ENCODE assay signal across 11 cellular contexts in genomic region chr7:55144333-55144954, GRCh38.
A peak's percentile ranks its signal among the peaks of the same experiment; 100 is the strongest.
DNase-seq lines count a peak whose midpoint lies in the region; ATAC-seq and TF ChIP-seq lines count a peak whose summit lies in the region.
"Had no signal": no experiment of that assay in that cellular context is flagged by ENCODE, and none has a peak within 500 bp of the region (broad histone marks: within the 10 kb centered on the region; RNA-seq: fewer than 3 reads in every experiment).

No MANE protein-coding gene starts in this region.

- no peak overlapping the region for H4K8ac ChIP-seq in H9 (replicated peaks; ENCODE audit: insufficient read length, low read depth, low read length)

- H3K14ac ChIP-seq in H9 (ENCODE audit: insufficient read depth, low read length), result no peak overlapping the region; the same call in 1 of the 2 replicates

- no peak overlapping the region for H3K18ac ChIP-seq in H9 (ENCODE audit: insufficient read length, low read depth, low read length)

- H3K56ac ChIP-seq in H9 (ENCODE audit: insufficient read length, low read depth, low read length), result no peak overlapping the region

- H3K79me1 ChIP-seq in H9 (ENCODE audit: insufficient read depth, low read depth, low read length, poor library complexity, severe bottlenecking), result no peaks in the 10 kb centered on the region

- H3K9me3 ChIP-seq in H9 (ENCODE audit: control insufficient read depth, low read depth, low read length), result no peaks in the 10 kb centered on the region

- H3K4me3 ChIP-seq in BJ (ENCODE audit: low read depth, low read length), result no peak overlapping the region

- H3K4me1 Mint-ChIP-seq in H9 (peaks cover 0 to 3% of the 10 kb centered on the region in 2 experiments; a peak in 2 of 4 replicates), WTC11 (peaks cover 3% of the 10 kb centered on the region; the same call in 1 of the 2 replicates)
- peaks cover 3% of the 10 kb centered on the region for H3K4me1 Mint-ChIP-seq in activated T-cell treated with anti-CD3 and anti-CD28 coated beads, Interleukin-2, amount 50 U/mL, for 24 hours (ENCODE audit: low read depth)

- DNase-seq in BJ (ENCODE audit: low read depth) (no peak), H9 (peak; percentile 76), WTC11 (ENCODE audit: low spot score) (peak; percentile 69), kidney tubule cell (ENCODE audit: low spot score) (peak; percentile 41), substantia nigra (lab: John Stamatoyannopoulos, UW) (no peak), hypothalamus (lab: John Stamatoyannopoulos, UW) (no peak)
- no peak for DNase-seq in activated T-cell treated with anti-CD3 and anti-CD28 coated beads, Interleukin-2, amount 50 U/mL, for 24 hours
- DNase-seq: activated CD4-positive, alpha-beta T cell treated with anti-CD3 and anti-CD28 coated beads, Interleukin-2, amount 50 U/mL, for 1 hour; DMS79; stimulated activated naive CD4-positive, alpha-beta T cell treated with Interleukin-2 at 50 U/mL for 16 hours had no signal

- H3K9me3 Mint-ChIP-seq in H9 (no peaks in the 10 kb centered on the region), WTC11 (peaks cover 5% of the 10 kb centered on the region)
- H3K9me3 Mint-ChIP-seq in activated T-cell treated with anti-CD3 and anti-CD28 coated beads, Interleukin-2, amount 50 U/mL, for 24 hours, result no peaks in the 10 kb centered on the region

- POLR2A ChIA-PET in BJ (lab: Charles Lee) (no interaction called here), WTC11 (lab: Charles Lee) (no interaction called here)

- no peak overlapping the region for H4K91ac ChIP-seq in H9 (ENCODE audit: insufficient read length, low read depth, low read length)

- H3K36me3 Mint-ChIP-seq in H9 (ENCODE audit: insufficient read depth in 1 of 3, low read depth in 3 of 3) (no peaks in the 10 kb centered on the region; a peak in 1 of 7 replicates), WTC11 (no peaks in the 10 kb centered on the region)
- H3K36me3 Mint-ChIP-seq in activated T-cell treated with anti-CD3 and anti-CD28 coated beads, Interleukin-2, amount 50 U/mL, for 24 hours (ENCODE audit: low read depth), result no peaks in the 10 kb centered on the region

- H3K9ac ChIP-seq in H9 (ENCODE audit: extremely low read depth, insufficient read length, low read length), result no peak overlapping the region

- WGBS in H9 (ENCODE audit: extremely low coverage, insufficient read length, low lambda C conversion rate), result no CpG with 5 or more reads among the region's 19 CpGs

- H3K36me3 ChIP-seq in BJ (ENCODE audit: control insufficient read depth, insufficient read depth, low read length), result peaks cover 27% of the 10 kb centered on the region

- no peak overlapping the region for H2BK5ac ChIP-seq in H9 (ENCODE audit: insufficient read length, low read length)

- H2BK20ac ChIP-seq in H9 (ENCODE audit: low read depth, low read length, poor library complexity, severe bottlenecking), result no peak overlapping the region

- H3K4ac ChIP-seq in H9 (ENCODE audit: low read depth, low read length), result no peak overlapping the region

- no peak overlapping the region for H2BK12ac ChIP-seq in H9 (ENCODE audit: insufficient read length, low read depth, low read length)

- H3K4me2 ChIP-seq in H9 (ENCODE audit: insufficient read depth, insufficient read length, low read length), result no peak overlapping the region

- H3T11ph ChIP-seq in H9 (ENCODE audit: low read length), result no peak overlapping the region

- H2AFZ ChIP-seq in H9 (ENCODE audit: low read length), result no peak overlapping the region

- TF ChIP-seq CTCF in BJ (IDR thresholded peaks at IDR 0.05; ENCODE audit: insufficient read depth, low read depth, low read length) (peak; percentile 28; the same call in 1 of the 2 replicates), H9 (conservative IDR thresholded peaks at IDR 0.05) (peak; percentile 69), WTC11 (IDR thresholded peaks at IDR 0.05) (peak; percentile 43; the same call in 1 of the 2 replicates)

- ATAC-seq in WTC11, result peak; percentile 92
- ATAC-seq in GM18909 (IDR thresholded peaks at IDR 0.05; ENCODE audit: poor library complexity, unreplicated experiment), result no peak

- CTCF ChIA-PET in BJ (lab: Yijun Ruan, JAX) (interaction anchor here (0.7 to 1.5 kb wide), 6 partner anchors 10 to 108 kb away, joined by 3 to 5 read pairs (median 4); no protein-coding TSS in a partner anchor), WTC11 (lab: Charles Lee) (interaction anchor here (0.7 to 6.6 kb wide), 5 partner anchors 14 to 110 kb away, joined by 3 to 67 read pairs (median 7); no protein-coding TSS in a partner anchor)

- no peak overlapping the region for H3K4me3 Mint-ChIP-seq in H9
- H3K4me3 Mint-ChIP-seq in WTC11, result no peak overlapping the region
- no peak overlapping the region for H3K4me3 Mint-ChIP-seq in activated T-cell treated with anti-CD3 and anti-CD28 coated beads, Interleukin-2, amount 50 U/mL, for 24 hours

- H3K23me2 ChIP-seq in H9 (ENCODE audit: insufficient read length, low read depth, low read length, poor library complexity, severe bottlenecking), result no peaks in the 10 kb centered on the region

- no peak overlapping the region for H4K5ac ChIP-seq in H9 (ENCODE audit: insufficient read length, low read depth, low read length)

- no peaks in the 10 kb centered on the region; the same call in 1 of the 2 replicates for H3K27me3 Mint-ChIP-seq in H9 (ENCODE audit: low read depth)
- H3K27me3 Mint-ChIP-seq in WTC11 (ENCODE audit: low read depth), result no peaks in the 10 kb centered on the region
- H3K27me3 Mint-ChIP-seq in activated T-cell treated with anti-CD3 and anti-CD28 coated beads, Interleukin-2, amount 50 U/mL, for 24 hours, result peaks cover 50% of the 10 kb centered on the region

- H2BK120ac ChIP-seq in H9 (ENCODE audit: low read depth, low read length, poor library complexity, severe bottlenecking), result no peak overlapping the region

- no peaks in the 10 kb centered on the region for H3K79me2 ChIP-seq in H9 (ENCODE audit: insufficient read depth, low read length)

- H3K27me3 ChIP-seq in BJ (ENCODE audit: control insufficient read depth, insufficient read depth, low read length) (no peaks in the 10 kb centered on the region), H9 (ENCODE audit: insufficient read depth, low read length) (no peaks in the 10 kb centered on the region; the same call in 1 of the 2 replicates)

- no peak overlapping the region for H2AK5ac ChIP-seq in H9 (ENCODE audit: insufficient read length, low read length)

- H3K27ac Mint-ChIP-seq in H9, result no peak overlapping the region
- no peak overlapping the region for H3K27ac Mint-ChIP-seq in WTC11
- no peak overlapping the region for H3K27ac Mint-ChIP-seq in activated T-cell treated with anti-CD3 and anti-CD28 coated beads, Interleukin-2, amount 50 U/mL, for 24 hours

- no peak overlapping the region for H3K27ac ChIP-seq in H9 (ENCODE audit: insufficient read length, low read depth, low read length)
- H3K27ac ChIP-seq in substantia nigra (ENCODE audit: low read depth, low read length, poor library complexity, severe bottlenecking), result no peak overlapping the region

- H3K23ac ChIP-seq in H9 (ENCODE audit: insufficient read length, low read depth, low read length), result no peak overlapping the region

- H2BK15ac ChIP-seq in H9 (ENCODE audit: low read depth, low read length), result no peak overlapping the region

- no peaks in the 10 kb centered on the region for H4K20me1 ChIP-seq in H9 (ENCODE audit: control insufficient read depth, insufficient read depth, insufficient read length)

- H3K4me1 ChIP-seq in H9 (ENCODE audit: insufficient read depth, low read length), result no peaks in the 10 kb centered on the region

TF ChIP-seq in WTC11, 78 proteins besides CTCF, POLR2A, EP300 and RAD21:
- TF ChIP-seq SMAD3 (CRISPR knock-in tag; IDR thresholded peaks at IDR 0.05; ENCODE audit: borderline replicate concordance) (no peak), RORB (CRISPR knock-in tag; IDR thresholded peaks at IDR 0.05) (no peak), E2F4 (CRISPR knock-in tag; IDR thresholded peaks at IDR 0.05; ENCODE audit: borderline replicate concordance, low read depth) (no peak), E2F5 (CRISPR knock-in tag; IDR thresholded peaks at IDR 0.05) (no peak), MYBL2 (CRISPR knock-in tag; IDR thresholded peaks at IDR 0.05) (no peak), FOXJ3 (CRISPR knock-in tag; IDR thresholded peaks at IDR 0.05; ENCODE audit: borderline replicate concordance) (no peak)
TF ChIP-seq in WTC11: peak in this region for 0.

Comparison
In these comparisons a context has a peak if more than half of its experiments do, and no peak if none do; other contexts are left out.
1. DNase-seq: peak in H9 (single experiment), WTC11 (single experiment) and kidney tubule cell (single experiment); none in BJ (single experiment), substantia nigra (0 of 49), hypothalamus (0 of 51) and activated T-cell treated with anti-CD3 and anti-CD28 coated beads, Interleukin-2, amount 50 U/mL, for 24 hours (single experiment).
2. Peak in every context shown above with its lines, with median percentiles within 50 percentile points of each other: CTCF ChIP-seq.